9 cellular contexts compared by ENCODE assay signal in the genomic region with DNA sequence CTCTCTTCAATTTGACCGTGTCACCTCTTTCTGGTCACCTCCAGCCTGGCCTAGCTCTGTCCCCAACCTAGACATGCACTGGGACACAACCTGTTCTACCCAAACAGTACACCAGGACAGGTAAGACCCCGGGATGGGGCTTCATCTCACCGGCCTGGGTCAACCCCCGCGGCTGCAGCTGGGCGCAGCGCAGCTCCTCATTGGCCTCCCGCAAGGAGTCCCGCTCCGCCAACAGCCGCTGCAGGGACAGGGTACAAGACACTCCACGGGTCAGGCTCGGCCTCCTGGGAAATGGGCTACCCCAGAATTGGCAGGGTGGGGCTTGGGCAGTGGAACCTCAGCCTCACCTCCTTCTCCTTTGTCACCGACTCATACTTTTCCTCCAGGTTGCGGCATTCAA. TPM values are rescaled to one million over a fixed set of nuclear protein-coding genes. Genes with fewer than 3 reads are reported as not detected.
"Had no signal": no experiment of that assay in that cellular context is flagged by ENCODE, and none has a peak within 500 bp of the region (broad histone marks: within the 10 kb centered on the region; RNA-seq: fewer than 3 reads in every experiment).

No MANE protein-coding gene starts in this region.

- H3K9me3 Mint-ChIP-seq: H9, HFFc6 had no signal

- H2AFZ ChIP-seq: GM23248, GM23338 had no signal

- H3K27ac ChIP-seq: GM23248 had no signal

- H3K4me2 ChIP-seq: GM23338 had no signal

- DNase-seq: GM23248, GOT3, H9, HCEC 1CT, HFFc6 had no signal

- H3K9ac ChIP-seq: GM23248 had no signal

- H3K4me3 ChIP-seq: GM23248, GM23338 had no signal

- H3K4me3 Mint-ChIP-seq: HFFc6 had no signal

- FAIRE-seq: H1, H54 had no signal

- H3K27ac Mint-ChIP-seq: H9, HFFc6 had no signal

- ATAC-seq: HCT116 had no signal

RNA-seq across cellular contexts. Expression of a gene that starts 16.1 kb away (rescaled TPM):
- total RNA-seq: GM23248, HFFc6 had no signal
- polyA plus RNA-seq: GM23248 had no signal
